Comparison of ENCODE assay signal across 1 cellular context in the genomic region with DNA sequence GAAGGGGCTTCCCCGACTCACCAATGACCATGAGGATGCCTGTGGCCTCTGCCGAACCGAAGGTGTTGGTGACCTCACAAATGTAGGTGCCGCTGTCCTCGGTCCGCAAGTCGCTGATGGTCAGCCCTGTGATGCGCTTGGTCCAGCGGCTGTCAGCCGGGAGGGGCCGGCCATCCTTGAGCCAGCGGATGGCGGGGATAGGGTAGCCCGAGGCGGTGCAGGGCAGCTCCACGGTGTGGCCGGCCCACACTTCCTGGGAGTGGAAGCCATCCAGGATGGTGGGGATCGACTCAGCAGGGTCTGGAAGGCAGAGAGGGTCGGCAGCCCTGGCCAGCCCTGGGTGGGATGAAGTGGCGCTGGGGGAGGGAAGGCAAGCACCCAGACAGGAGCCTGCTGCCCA.
TF ChIP-seq lines count a peak whose summit lies in the region.

No MANE protein-coding gene starts in this region.

TF ChIP-seq in SK-N-SH treated with all-trans-retinoic acid at 6 μM for 48 hours, 23 proteins besides CTCF, POLR2A, EP300 and RAD21 (continued from another document):
- TF ChIP-seq, protein P1, sequence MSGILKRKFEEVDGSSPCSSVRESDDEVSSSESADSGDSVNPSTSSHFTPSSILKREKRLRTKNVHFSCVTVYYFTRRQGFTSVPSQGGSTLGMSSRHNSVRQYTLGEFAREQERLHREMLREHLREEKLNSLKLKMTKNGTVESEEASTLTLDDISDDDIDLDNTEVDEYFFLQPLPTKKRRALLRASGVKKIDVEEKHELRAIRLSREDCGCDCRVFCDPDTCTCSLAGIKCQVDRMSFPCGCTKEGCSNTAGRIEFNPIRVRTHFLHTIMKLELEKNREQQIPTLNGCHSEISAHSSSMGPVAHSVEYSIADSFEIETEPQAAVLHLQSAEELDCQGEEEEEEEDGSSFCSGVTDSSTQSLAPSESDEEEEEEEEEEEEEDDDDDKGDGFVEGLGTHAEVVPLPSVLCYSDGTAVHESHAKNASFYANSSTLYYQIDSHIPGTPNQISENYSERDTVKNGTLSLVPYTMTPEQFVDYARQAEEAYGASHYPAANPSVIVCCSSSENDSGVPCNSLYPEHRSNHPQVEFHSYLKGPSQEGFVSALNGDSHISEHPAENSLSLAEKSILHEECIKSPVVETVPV (CRISPR knock-in tag; IDR thresholded peaks at IDR 0.05), result no peak
- TF ChIP-seq PPARA (CRISPR knock-in tag; IDR thresholded peaks at IDR 0.05; ENCODE audit: borderline replicate concordance) (no peak), ARNTL (CRISPR knock-in tag; IDR thresholded peaks at IDR 0.05; ENCODE audit: borderline replicate concordance, low read depth) (no peak), ZNF70 (CRISPR knock-in tag; IDR thresholded peaks at IDR 0.05) (no peak), TOX (CRISPR knock-in tag; IDR thresholded peaks at IDR 0.05; ENCODE audit: borderline replicate concordance) (no peak)
- TF ChIP-seq, protein P2, sequence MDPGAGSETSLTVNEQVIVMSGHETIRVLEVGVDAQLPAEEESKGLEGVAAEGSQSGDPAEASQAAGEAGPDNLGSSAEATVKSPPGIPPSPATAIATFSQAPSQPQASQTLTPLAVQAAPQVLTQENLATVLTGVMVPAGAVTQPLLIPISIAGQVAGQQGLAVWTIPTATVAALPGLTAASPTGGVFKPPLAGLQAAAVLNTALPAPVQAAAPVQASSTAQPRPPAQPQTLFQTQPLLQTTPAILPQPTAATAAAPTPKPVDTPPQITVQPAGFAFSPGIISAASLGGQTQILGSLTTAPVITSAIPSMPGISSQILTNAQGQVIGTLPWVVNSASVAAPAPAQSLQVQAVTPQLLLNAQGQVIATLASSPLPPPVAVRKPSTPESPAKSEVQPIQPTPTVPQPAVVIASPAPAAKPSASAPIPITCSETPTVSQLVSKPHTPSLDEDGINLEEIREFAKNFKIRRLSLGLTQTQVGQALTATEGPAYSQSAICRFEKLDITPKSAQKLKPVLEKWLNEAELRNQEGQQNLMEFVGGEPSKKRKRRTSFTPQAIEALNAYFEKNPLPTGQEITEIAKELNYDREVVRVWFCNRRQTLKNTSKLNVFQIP (CRISPR knock-in tag; IDR thresholded peaks at IDR 0.05; ENCODE audit: borderline replicate concordance, low read depth), result no peak
